ENCODE assay signal across 20 cellular contexts in the genomic region with DNA sequence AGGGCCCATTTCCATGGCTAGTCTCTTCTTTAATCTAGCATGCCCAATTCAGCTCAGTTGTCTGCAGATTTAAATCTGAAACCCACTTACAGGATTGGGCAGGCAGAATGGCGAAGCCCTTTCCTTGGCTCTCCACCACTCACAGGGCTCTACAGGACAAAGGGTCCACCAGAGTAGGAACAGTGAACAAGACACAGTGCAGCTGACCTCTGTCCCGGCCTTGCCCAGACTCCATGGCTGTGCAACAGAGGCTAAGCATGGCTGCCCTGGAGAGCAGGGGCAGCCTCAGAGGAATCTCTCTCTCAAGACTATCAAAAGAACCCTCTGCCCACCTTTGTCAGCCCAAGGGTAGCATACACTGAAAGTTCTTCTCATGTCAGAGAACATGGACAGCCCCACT. TPM values are rescaled to one million over a fixed set of nuclear protein-coding genes. Genes with fewer than 3 reads are reported as not detected.
DNase-seq lines count a peak whose midpoint lies in the region; ATAC-seq and TF ChIP-seq lines count a peak whose summit lies in the region.
"Had no signal": no experiment of that assay in that cellular context is flagged by ENCODE, and none has a peak within 500 bp of the region (broad histone marks: within the 10 kb centered on the region; RNA-seq: fewer than 3 reads in every experiment).

No MANE protein-coding gene starts in this region.

- no peak overlapping the region for H3K23ac ChIP-seq in neuronal stem cell (ENCODE audit: low read depth, low read length, poor library complexity)

- H2BK5ac ChIP-seq in neuronal stem cell (ENCODE audit: low read length) = peak overlapping the region; percentile 43

- no peak overlapping the region for H3K4me2 ChIP-seq in neuronal stem cell (ENCODE audit: insufficient read depth, low read length, poor library complexity, severe bottlenecking)

- H3K4me3 Mint-ChIP-seq in activated naive CD4-positive, alpha-beta T cell treated with anti-CD3 and anti-CD28 coated beads for 36 hours = no peak overlapping the region
- H3K4me3 Mint-ChIP-seq in chondrocyte (ENCODE audit: unreplicated experiment) = no peak overlapping the region

- no peaks in the 10 kb centered on the region for H3K9me3 Mint-ChIP-seq in activated naive CD4-positive, alpha-beta T cell treated with anti-CD3 and anti-CD28 coated beads for 36 hours
- no peaks in the 10 kb centered on the region for H3K9me3 Mint-ChIP-seq in activated naive CD4-positive, alpha-beta T cell treated with anti-CD3 and anti-CD28 coated beads, Interleukin-2, amount 50 U/mL, for 72 hours
- no peaks in the 10 kb centered on the region for H3K9me3 Mint-ChIP-seq in chondrocyte (ENCODE audit: low read depth)

- H3K36me3 Mint-ChIP-seq in activated naive CD4-positive, alpha-beta T cell treated with anti-CD3 and anti-CD28 coated beads for 36 hours (ENCODE audit: low read depth) = no peaks in the 10 kb centered on the region
- H3K36me3 Mint-ChIP-seq in activated naive CD4-positive, alpha-beta T cell treated with anti-CD3 and anti-CD28 coated beads, Interleukin-2, amount 50 U/mL, for 72 hours = no peaks in the 10 kb centered on the region
- H3K36me3 Mint-ChIP-seq in chondrocyte (ENCODE audit: low read depth) = peaks cover 18% of the 10 kb centered on the region

- ATAC-seq in activated naive CD4-positive, alpha-beta T cell treated with anti-CD3 and anti-CD28 coated beads, Interleukin-2, amount 50 U/mL, for 72 hours = no peak
- ATAC-seq in GM21576 (IDR thresholded peaks at IDR 0.05; ENCODE audit: unreplicated experiment) (no peak), HG03135 (IDR thresholded peaks at IDR 0.05; ENCODE audit: unreplicated experiment) (no peak)
- ATAC-seq: PC-3 had no signal

- H3K9ac ChIP-seq in neuronal stem cell (ENCODE audit: low read depth, low read length, poor library complexity) = no peak overlapping the region

- H3K4ac ChIP-seq in neuronal stem cell (ENCODE audit: low read length) = no peak overlapping the region

- peaks cover 11 to 15% of the 10 kb centered on the region in 2 donors for H3K4me1 ChIP-seq in neuronal stem cell (ENCODE audit: control insufficient read depth in 2 of 2, insufficient read depth in 1 of 2, low read depth in 1 of 2, low read length in 2 of 2)

- CTCF ChIA-PET in activated naive CD4-positive, alpha-beta T cell treated with anti-CD3 and anti-CD28 coated beads for 36 hours (lab: Charles Lee) = interaction anchor here (0.5 to 8.6 kb wide), 3 partner anchors 22 to 140 kb away, joined by 4 to 143 read pairs (median 5); no protein-coding TSS in a partner anchor

- H3K27me3 ChIP-seq in neuronal stem cell (ENCODE audit: control insufficient read depth in 3 of 3, insufficient read depth in 3 of 3, low read depth in 1 of 3, low read length in 3 of 3) = no peaks in the 10 kb centered on the region

- H2BK15ac ChIP-seq in neuronal stem cell (ENCODE audit: low read length) = no peak overlapping the region

- no peak overlapping the region for H3K14ac ChIP-seq in neuronal stem cell (ENCODE audit: low read length)

- H2BK12ac ChIP-seq in neuronal stem cell (ENCODE audit: low read length) = no peak overlapping the region

- WGBS in neuronal stem cell (ENCODE audit: extremely low coverage in 2 of 2, insufficient read length in 2 of 2, insufficient replicate concordance in 1 of 2), 2 donors = no CpG with 5 or more reads among the region's 2 CpGs

- intact Hi-C loops in activated naive CD4-positive, alpha-beta T cell treated with anti-CD3 and anti-CD28 coated beads for 36 hours (cut with micrococcal nuclease) = no loop called here

- no peak overlapping the region for H4K91ac ChIP-seq in neuronal stem cell (ENCODE audit: low read depth, low read length, poor library complexity)

- no peak for TF ChIP-seq CTCF in chondrocyte (IDR thresholded peaks at IDR 0.05)

- H3K79me1 ChIP-seq in neuronal stem cell (ENCODE audit: low read depth, low read length) = no peaks in the 10 kb centered on the region

- no peak overlapping the region for H4K8ac ChIP-seq in neuronal stem cell (ENCODE audit: low read depth, low read length)

- no peak overlapping the region for H3K27ac ChIP-seq in neuronal stem cell (replicated peaks; ENCODE audit: low read length)

- peak; percentile 1 for DNase-seq in activated naive CD4-positive, alpha-beta T cell treated with anti-CD3 and anti-CD28 coated beads for 36 hours
- DNase-seq in activated naive CD4-positive, alpha-beta T cell treated with anti-CD3 and anti-CD28 coated beads, Interleukin-2, amount 50 U/mL, for 72 hours (ENCODE audit: low spot score in 2 of 2) = no peak
- DNase-seq in chondrocyte (ENCODE audit: low spot score) (peak; percentile 36), neuronal stem cell (ENCODE audit: low spot score) (no peak), ureter (ENCODE audit: low spot score) (peak; percentile 13), NCI-H2029 (lab: John Stamatoyannopoulos, UW) (no peak)
- DNase-seq: C1 segment of cervical spinal cord, DMS79, H7, IMR-90, NCI-H1417 treated with DMSO at 0.1 percent for 48 hours, NCI-H1930, NCI-H345, NCI-H524 treated with DMSO at 0.1 percent for 48 hours, PC-3, RPMI8226, SHP77 treated with DMSO at 0.1 percent for 48 hours had no signal

- H3K18ac ChIP-seq in neuronal stem cell (ENCODE audit: low read length) = no peak overlapping the region

- H2AK5ac ChIP-seq in neuronal stem cell (ENCODE audit: low read depth, low read length) = no peak overlapping the region

- H3K4me3 ChIP-seq in neuronal stem cell (ENCODE audit: low read length in 2 of 2) = no peak overlapping the region

- H3K4me1 Mint-ChIP-seq in activated naive CD4-positive, alpha-beta T cell treated with anti-CD3 and anti-CD28 coated beads for 36 hours (ENCODE audit: low read depth) = no peaks in the 10 kb centered on the region
- H3K4me1 Mint-ChIP-seq in chondrocyte (ENCODE audit: low read depth) = no peaks in the 10 kb centered on the region

- H2AFZ ChIP-seq in neuronal stem cell (ENCODE audit: low read length) = no peak overlapping the region

- no peaks in the 10 kb centered on the region for H3K27me3 Mint-ChIP-seq in activated naive CD4-positive, alpha-beta T cell treated with anti-CD3 and anti-CD28 coated beads for 36 hours (ENCODE audit: low read depth)
- no peaks in the 10 kb centered on the region for H3K27me3 Mint-ChIP-seq in chondrocyte (ENCODE audit: low read depth)

- no peak overlapping the region for H2BK120ac ChIP-seq in neuronal stem cell (ENCODE audit: low read depth, low read length)

- H3K36me3 ChIP-seq in neuronal stem cell (replicated peaks in 1 of 2; ENCODE audit: control insufficient read depth in 2 of 2, insufficient read depth in 2 of 2, low read length in 2 of 2) = peaks cover 0 to 53% of the 10 kb centered on the region in 2 donors

- no peak overlapping the region for H3K27ac Mint-ChIP-seq in activated naive CD4-positive, alpha-beta T cell treated with anti-CD3 and anti-CD28 coated beads for 36 hours
- no peak overlapping the region for H3K27ac Mint-ChIP-seq in activated naive CD4-positive, alpha-beta T cell treated with anti-CD3 and anti-CD28 coated beads, Interleukin-2, amount 50 U/mL, for 72 hours
- no peak overlapping the region for H3K27ac Mint-ChIP-seq in chondrocyte (ENCODE audit: unreplicated experiment)

- H3K9me3 ChIP-seq in neuronal stem cell (replicated peaks in 1 of 2; ENCODE audit: control insufficient read depth in 2 of 2, insufficient read depth in 1 of 2, low read depth in 1 of 2, low read length in 2 of 2) = no peaks in the 10 kb centered on the region

RNA-seq across cellular contexts. Expression of a gene that starts 9.7 kb away (rescaled TPM):
- total RNA-seq in activated naive CD4-positive, alpha-beta T cell treated with anti-CD3 and anti-CD28 coated beads for 36 hours = not detected
- total RNA-seq in activated naive CD4-positive, alpha-beta T cell treated with anti-CD3 and anti-CD28 coated beads, Interleukin-2, amount 50 U/mL, for 72 hours = under 1 TPM in 1 of 2 donors, not detected in 1; 0.11 TPM
- total RNA-seq in chondrocyte = 3.7 to 5.0 TPM (median 3.9 TPM) in 3 replicates
- 1.9 TPM for polyA plus RNA-seq in neuronal stem cell (2013, experiment 1 of 2)
- polyA plus RNA-seq in neuronal stem cell (2013, experiment 2 of 2) = 2.3 TPM
- 2.4 TPM for total RNA-seq in ureter
- total RNA-seq: IMR-90, MCF 10A, PC-3 had no signal

RNA-seq across cellular contexts. Expression of a gene that starts 25.7 kb away (rescaled TPM):
- total RNA-seq in activated naive CD4-positive, alpha-beta T cell treated with anti-CD3 and anti-CD28 coated beads for 36 hours = not detected
- under 1 TPM in 1 of 2 donors, not detected in 1; 0.21 TPM for total RNA-seq in activated naive CD4-positive, alpha-beta T cell treated with anti-CD3 and anti-CD28 coated beads, Interleukin-2, amount 50 U/mL, for 72 hours
- total RNA-seq in chondrocyte (4.5 to 5.1 TPM (median 5.0 TPM) in 3 replicates), ureter (0.44 TPM)
- 2.1 TPM for polyA plus RNA-seq in neuronal stem cell (2013, experiment 1 of 2)
- polyA plus RNA-seq in neuronal stem cell (2013, experiment 2 of 2) = 2.4 TPM
- total RNA-seq: H7, MCF 10A, PC-3 had no signal

RNA-seq across cellular contexts. Expression of a gene that starts 52.4 kb away (rescaled TPM):
- total RNA-seq in activated naive CD4-positive, alpha-beta T cell treated with anti-CD3 and anti-CD28 coated beads for 36 hours = under 1 TPM in 1 of 2 experiments, not detected in 1; 0.24 TPM
- total RNA-seq in activated naive CD4-positive, alpha-beta T cell treated with anti-CD3 and anti-CD28 coated beads, Interleukin-2, amount 50 U/mL, for 72 hours = under 1 TPM in 1 of 2 donors, not detected in 1; 0.60 TPM
- total RNA-seq in chondrocyte = 0.85 to 2.2 TPM (median 1.8 TPM) in 3 replicates
- polyA plus RNA-seq in neuronal stem cell (2013, experiment 1 of 2) = 0.33 TPM
- 0.35 TPM for polyA plus RNA-seq in neuronal stem cell (2013, experiment 2 of 2)
- 1.8 TPM for total RNA-seq in ureter
- total RNA-seq: H7, MCF 10A, PC-3 had no signal

Comparison
In these comparisons a context has a peak if more than half of its experiments do, and no peak if none do; other contexts are left out.
1. DNase-seq: peak in activated naive CD4-positive, alpha-beta T cell treated with anti-CD3 and anti-CD28 coated beads for 36 hours (single experiment), chondrocyte (single experiment) and ureter (single experiment); none in activated naive CD4-positive, alpha-beta T cell treated with anti-CD3 and anti-CD28 coated beads, Interleukin-2, amount 50 U/mL, for 72 hours (0 of 2), neuronal stem cell (single experiment) and NCI-H2029 (single experiment).